ENCODE assay signal across 11 cellular contexts in the genomic region with DNA sequence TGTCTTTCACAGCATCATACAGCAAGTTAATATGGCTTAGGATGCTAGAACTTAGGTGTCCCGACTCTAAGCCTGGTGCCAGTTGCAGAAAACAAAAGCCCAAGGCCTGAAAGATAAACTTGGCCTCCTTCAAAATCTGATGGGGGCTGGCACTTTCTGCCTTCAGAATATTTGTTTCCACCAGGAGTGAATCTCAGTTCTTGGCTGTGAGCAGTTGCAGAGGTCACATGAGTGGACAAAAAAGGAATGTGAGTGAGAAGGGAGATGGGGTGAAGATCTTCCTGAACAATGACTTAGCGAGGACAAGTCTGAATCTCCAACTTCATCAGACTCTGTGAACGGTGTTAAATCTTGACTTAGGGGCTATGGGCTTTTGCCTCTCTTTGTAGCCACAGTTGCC. TPM values are rescaled to one million over a fixed set of nuclear protein-coding genes. Genes with fewer than 3 reads are reported as not detected.
DNase-seq lines count a peak whose midpoint lies in the region; ATAC-seq, FAIRE-seq and TF ChIP-seq lines count a peak whose summit lies in the region.
"Had no signal": no experiment of that assay in that cellular context is flagged by ENCODE, and none has a peak within 500 bp of the region (broad histone marks: within the 10 kb centered on the region; RNA-seq: fewer than 3 reads in every experiment).

No MANE protein-coding gene starts in this region.

- DNase-seq in A549 (ENCODE audit: low read depth in 1 of 2, low spot score in 1 of 2) = no peak
- no peak for DNase-seq in HFF-Myc (ENCODE audit: extremely low read depth, low read depth)
- peak in 1 of 2 experiments; percentile 60 for DNase-seq in SJSA1 (ENCODE audit: low read depth in 1 of 2, low spot score in 2 of 2)
- DNase-seq in iris pigment epithelial cell (ENCODE audit: low read depth) = peak; percentile 68
- DNase-seq in HK-2 (ENCODE audit: unreplicated experiment) = no peak
- DNase-seq in omental fat pad (ENCODE audit: low spot score) = no peak
- no peak for DNase-seq in DMS 273 (lab: John Stamatoyannopoulos, UW; ENCODE audit: unreplicated experiment)
- DNase-seq: erythroblast, upper lobe of right lung had no signal

- POLR2A ChIA-PET in A549 (lab: Yijun Ruan, JAX) = interaction anchor here (1.2 kb wide), 1 partner anchor 12 kb away, joined by 3 read pairs; no protein-coding TSS in a partner anchor

- no peak for TF ChIP-seq RAD21 in A549 (conservative IDR thresholded peaks at IDR 0.05 in 1 of 2, IDR thresholded peaks at IDR 0.05 in 1 of 2)

- 80% methylated on average over 3 of the region's 3 CpGs for WGBS in A549 (ENCODE audit: missing lambda C conversion rate)

- H3K27ac ChIP-seq in A549 = peak overlapping the region; percentile 9 to 60; a peak in 4 of 6 replicates
- H3K27ac ChIP-seq in SJSA1 = peak overlapping the region; percentile 92
- H3K27ac ChIP-seq: upper lobe of right lung had no signal

- H3K9me3 ChIP-seq in A549 (no peaks in the 10 kb centered on the region), SJSA1 (replicated peaks) (no peaks in the 10 kb centered on the region)
- H3K9me3 ChIP-seq: upper lobe of right lung had no signal

- TF ChIP-seq CTCF in A549 (IDR thresholded peaks at IDR 0.05) (no peak), HFF-Myc (IDR thresholded peaks at IDR 0.05; ENCODE audit: low read depth, low read length, missing control alignments) (no peak), omental fat pad (IDR thresholded peaks at IDR 0.05) (no peak)

- TF ChIP-seq EP300 in A549 (IDR thresholded peaks at IDR 0.05) = no peak

- no peaks in the 10 kb centered on the region for H3K36me3 ChIP-seq in SJSA1
- H3K36me3 ChIP-seq: upper lobe of right lung had no signal

- peaks cover 20% of the 10 kb centered on the region for H3K4me1 ChIP-seq in A549
- H3K4me1 ChIP-seq in SJSA1 (replicated peaks) = peaks cover 55% of the 10 kb centered on the region
- H3K4me1 ChIP-seq: upper lobe of right lung had no signal

- no peak for TF ChIP-seq POLR2A in A549 (IDR thresholded peaks at IDR 0.05; ENCODE audit: low read length)

- H3K4me2 ChIP-seq in A549 = peak overlapping the region; percentile 16; the same call in 2 of the 3 replicates

- H3K27me3 ChIP-seq in SJSA1 (replicated peaks) = no peaks in the 10 kb centered on the region
- H3K27me3 ChIP-seq: upper lobe of right lung had no signal

- no peak for FAIRE-seq in A549 (lab: Jason Lieb, UNC)

- ATAC-seq in A549 (peak in 1 of 2 experiments; percentile 8; a peak in 3 of 6 replicates), omental fat pad (ENCODE audit: low FRiP score) (no peak), HG03342 (IDR thresholded peaks at IDR 0.05; ENCODE audit: unreplicated experiment) (no peak)

- CTCF ChIA-PET in A549 (lab: Yijun Ruan, JAX) = interaction anchor here (0.8 to 2.8 kb wide), 6 partner anchors 8 to 234 kb away, joined by 3 to 14 read pairs (median 4); no protein-coding TSS in a partner anchor

- H3K4me3 ChIP-seq in A549 (no peak overlapping the region), HFF-Myc (replicated peaks; ENCODE audit: low read depth, low read length) (0 out of 2 replicates have a peak overlapping the region, but pooled peaks have one; percentile 18), SJSA1 (no peak overlapping the region)
- H3K4me3 ChIP-seq: upper lobe of right lung had no signal

TF ChIP-seq in A549, 52 proteins besides CTCF, POLR2A, EP300 and RAD21:
- TF ChIP-seq ESRRA (IDR thresholded peaks at IDR 0.05; ENCODE audit: borderline replicate concordance, low read length) = no peak
- TF ChIP-seq NFE2L2 (conservative IDR thresholded peaks at IDR 0.05; ENCODE audit: low read length) = no peak
- TF ChIP-seq EHMT2 (IDR thresholded peaks at IDR 0.05; ENCODE audit: low read depth) = no peak
- TF ChIP-seq, protein P1, sequence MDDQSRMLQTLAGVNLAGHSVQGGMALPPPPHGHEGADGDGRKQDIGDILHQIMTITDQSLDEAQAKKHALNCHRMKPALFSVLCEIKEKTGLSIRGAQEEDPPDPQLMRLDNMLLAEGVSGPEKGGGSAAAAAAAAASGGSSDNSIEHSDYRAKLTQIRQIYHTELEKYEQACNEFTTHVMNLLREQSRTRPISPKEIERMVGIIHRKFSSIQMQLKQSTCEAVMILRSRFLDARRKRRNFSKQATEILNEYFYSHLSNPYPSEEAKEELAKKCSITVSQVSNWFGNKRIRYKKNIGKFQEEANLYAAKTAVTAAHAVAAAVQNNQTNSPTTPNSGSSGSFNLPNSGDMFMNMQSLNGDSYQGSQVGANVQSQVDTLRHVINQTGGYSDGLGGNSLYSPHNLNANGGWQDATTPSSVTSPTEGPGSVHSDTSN (IDR thresholded peaks at IDR 0.05) = no peak
- no peak for TF ChIP-seq HOXB13 (CRISPR knock-in tag; IDR thresholded peaks at IDR 0.05; ENCODE audit: low read depth)
- TF ChIP-seq NR3C1 (IDR thresholded peaks at IDR 0.05) = no peak
- no peak for TF ChIP-seq ZNF302 (CRISPR knock-in tag; IDR thresholded peaks at IDR 0.05)
- TF ChIP-seq FOSL2 (IDR thresholded peaks at IDR 0.05) = no peak
- no peak for TF ChIP-seq FOSL2 (CRISPR knock-in tag; IDR thresholded peaks at IDR 0.05)
- no peak for TF ChIP-seq HEYL (CRISPR knock-in tag; IDR thresholded peaks at IDR 0.05)
- TF ChIP-seq, protein P2, sequence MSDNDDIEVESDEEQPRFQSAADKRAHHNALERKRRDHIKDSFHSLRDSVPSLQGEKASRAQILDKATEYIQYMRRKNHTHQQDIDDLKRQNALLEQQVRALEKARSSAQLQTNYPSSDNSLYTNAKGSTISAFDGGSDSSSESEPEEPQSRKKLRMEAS (IDR thresholded peaks at IDR 0.05) = no peak
- no peak for TF ChIP-seq HOXB5 (CRISPR knock-in tag; IDR thresholded peaks at IDR 0.05)
- TF ChIP-seq ZC3H11A (IDR thresholded peaks at IDR 0.05) = no peak
- no peak for TF ChIP-seq JUN (IDR thresholded peaks at IDR 0.05)
- no peak for TF ChIP-seq CHD4 (IDR thresholded peaks at IDR 0.05; ENCODE audit: borderline replicate concordance)
- TF ChIP-seq FOSB (CRISPR knock-in tag; IDR thresholded peaks at IDR 0.05) = no peak
- TF ChIP-seq NPAS2 (CRISPR knock-in tag; IDR thresholded peaks at IDR 0.05; ENCODE audit: borderline replicate concordance) = no peak
- TF ChIP-seq GATA3 (IDR thresholded peaks at IDR 0.05; ENCODE audit: borderline replicate concordance) = no peak
- no peak for TF ChIP-seq RCOR1 (IDR thresholded peaks at IDR 0.05; ENCODE audit: low read depth, low read length)
- TF ChIP-seq, protein P3, sequence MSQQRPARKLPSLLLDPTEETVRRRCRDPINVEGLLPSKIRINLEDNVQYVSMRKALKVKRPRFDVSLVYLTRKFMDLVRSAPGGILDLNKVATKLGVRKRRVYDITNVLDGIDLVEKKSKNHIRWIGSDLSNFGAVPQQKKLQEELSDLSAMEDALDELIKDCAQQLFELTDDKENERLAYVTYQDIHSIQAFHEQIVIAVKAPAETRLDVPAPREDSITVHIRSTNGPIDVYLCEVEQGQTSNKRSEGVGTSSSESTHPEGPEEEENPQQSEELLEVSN (IDR thresholded peaks at IDR 0.05; ENCODE audit: borderline replicate concordance, low read depth) = no peak

RNA-seq across cellular contexts. Expression of a gene that starts 46.6 kb away (rescaled TPM):
- polyA plus RNA-seq in A549 (2011; rRNA removed) = not detected in 2 replicates
- polyA plus RNA-seq in A549 (2012; cell fraction: cytosol; rRNA removed) = not detected in 2 replicates
- 0.06 TPM in 1 of 2 replicates, not detected in the other for polyA plus RNA-seq in A549 (2012; cell fraction: nucleus; rRNA removed)
- not detected in 3 replicates for polyA plus RNA-seq in A549 (2017; fragmentation: RNase III; extraction: RNeasy Plus Mini Kit Qiagen cat#74134 plus additional on column Dnase treatment)
- not detected in 2 replicates for polyA minus RNA-seq in A549 (2011; rRNA and poly(A)+ RNA removed)
- total RNA-seq in SJSA1 (2014; rRNA removed; shearing (Covaris generic)) = not detected in 2 replicates
- total RNA-seq in omental fat pad = not detected
- total RNA-seq: posterior vena cava, upper lobe of right lung had no signal

RNA-seq across cellular contexts. Expression of a gene that starts 54.2 kb away (rescaled TPM):
- polyA plus RNA-seq in A549 (2011; rRNA removed) = 0.77 and 0.78 TPM in 2 replicates
- 0.10 and 0.17 TPM in 2 replicates for polyA plus RNA-seq in A549 (2012; cell fraction: cytosol; rRNA removed)
- not detected in 2 replicates for polyA plus RNA-seq in A549 (2012; cell fraction: nucleus; rRNA removed)
- polyA plus RNA-seq in A549 (2017; fragmentation: RNase III; extraction: RNeasy Plus Mini Kit Qiagen cat#74134 plus additional on column Dnase treatment) = 0.08 to 0.16 TPM (median 0.14 TPM) in 3 replicates
- polyA minus RNA-seq in A549 (2011; rRNA and poly(A)+ RNA removed) = not detected in 2 replicates
- 1.3 and 6.8 TPM in 2 replicates for total RNA-seq in SJSA1 (2014; rRNA removed; shearing (Covaris generic))
- total RNA-seq in omental fat pad = 1 to 10 TPM in 2 of 4 donors, under 1 TPM in 1, not detected in 1; 0.93 to 1.9 (median 1.1) TPM
